8 cellular contexts compared by ENCODE assay signal in the genomic region with DNA sequence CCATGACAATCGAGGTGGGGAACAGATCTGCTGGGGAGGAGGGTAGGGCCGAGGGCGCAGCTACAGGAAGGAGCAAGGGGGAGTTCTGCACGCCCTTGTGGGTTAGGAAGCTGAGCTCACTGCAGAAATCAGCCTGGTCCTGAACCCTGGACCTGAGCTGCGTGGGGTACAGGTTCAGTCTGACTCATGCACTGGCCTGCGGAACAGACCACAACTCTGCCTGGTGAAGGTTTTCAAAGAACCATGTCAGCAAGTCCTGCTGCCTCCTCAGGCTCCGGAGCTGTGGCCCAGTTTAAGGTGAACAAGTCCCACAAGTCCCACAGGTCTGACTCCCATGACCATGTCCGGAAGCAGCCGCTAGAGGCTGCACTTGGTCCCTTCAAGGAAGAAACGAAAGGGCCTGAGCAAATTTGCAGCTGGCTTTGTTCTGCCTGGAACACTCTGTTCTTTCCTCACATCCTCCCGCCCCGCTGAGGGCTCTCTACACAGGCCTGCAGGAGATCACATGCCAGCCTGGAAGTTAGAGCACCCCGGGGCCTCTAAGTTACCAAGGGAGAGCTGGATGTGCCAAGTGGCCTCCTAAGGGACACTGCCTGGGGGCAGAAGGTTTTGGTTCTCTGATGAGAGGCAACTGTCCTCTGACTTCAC. TPM values are rescaled to one million over a fixed set of nuclear protein-coding genes. Genes with fewer than 3 reads are reported as not detected.
DNase-seq lines count a peak whose midpoint lies in the region; ATAC-seq and TF ChIP-seq lines count a peak whose summit lies in the region.

No MANE protein-coding gene starts in this region.

- H3K9me2 ChIP-seq in PC-3 (replicated peaks; ENCODE audit: low read length) = no peaks in the 10 kb centered on the region

- H3K4me1 ChIP-seq in PC-3 (ENCODE audit: insufficient read depth, low read length) (peaks cover 22% of the 10 kb centered on the region), thoracic aorta (ENCODE audit: control insufficient read depth in 1 of 2, low read depth in 2 of 2) (peaks cover 15 to 19% of the 10 kb centered on the region in 2 donors)

- no peaks in the 10 kb centered on the region for H3K79me2 ChIP-seq in PC-3 (ENCODE audit: low read length)

- no peaks in the 10 kb centered on the region for H4K20me1 ChIP-seq in PC-3 (ENCODE audit: low read length)

- DNase-seq in D341Med (ENCODE audit: low spot score) (peak; percentile 86), HK-2 (ENCODE audit: unreplicated experiment) (peak; percentile 81), PC-3 (peak; percentile 94), activated T-helper 1 cell treated with Interleukin-2 at 50 U/mL for 16 hours (ENCODE audit: low read depth) (peak; percentile 56), fibroblast of the aortic adventitia (ENCODE audit: low read depth) (peak; percentile 91), omental fat pad (ENCODE audit: low spot score) (peak; percentile 41), thoracic aorta (ENCODE audit: low spot score) (peak; percentile 59)

- CTCF ChIA-PET in PC-3 (lab: Charles Lee) = interaction anchor here (0.6 to 2.2 kb wide), 4 partner anchors 12 to 147 kb away, joined by 4 to 19 read pairs (median 10); no protein-coding TSS in a partner anchor

- H3K9me3 ChIP-seq in PC-3 (ENCODE audit: low read length) (no peaks in the 10 kb centered on the region), thoracic aorta (no peaks in the 10 kb centered on the region)

- peak overlapping the region; percentile 70 for H3K4me2 ChIP-seq in PC-3 (ENCODE audit: low read length)

- ATAC-seq in GM19463 (IDR thresholded peaks at IDR 0.05; ENCODE audit: unreplicated experiment) (peak; percentile 65), PC-3 (peak; percentile 90), omental fat pad (ENCODE audit: low FRiP score) (peak; percentile 79), thoracic aorta (ENCODE audit: insufficient number of reproducible peaks, low FRiP score, low read depth) (peak; percentile 88)

- H3K9ac ChIP-seq in PC-3 (ENCODE audit: low read length) = peak overlapping the region; percentile 70

- TF ChIP-seq CTCF in PC-3 (conservative IDR thresholded peaks at IDR 0.05; ENCODE audit: low read depth, low read length) = peak; percentile 88
- peak; percentile 95 for TF ChIP-seq CTCF in fibroblast of the aortic adventitia (IDR thresholded peaks at IDR 0.05; ENCODE audit: insufficient read depth, low read length)
- peak in 1 of 3 donors; percentile 36 for TF ChIP-seq CTCF in omental fat pad (IDR thresholded peaks at IDR 0.05)
- TF ChIP-seq CTCF in thoracic aorta (IDR thresholded peaks at IDR 0.05) = peak; percentile 83

- BruUV-seq in PC-3 (replicated peaks; lab: Mats Ljungman, UMichigan) = no TSS peak

- intact Hi-C loops in PC-3 (cut with micrococcal nuclease) = loop anchor here (1.0 kb wide), 3 partner anchors 49 to 174 kb away; a partner anchor contains a TSS

- POLR2A ChIA-PET in PC-3 (lab: Charles Lee; ENCODE audit: unreplicated experiment) = interaction anchor here (0.6 to 0.7 kb wide), 2 partner anchors 49 to 72 kb away, joined by 3 to 4 read pairs; a partner anchor contains a TSS

- peak overlapping the region; percentile 20; the same call in 1 of the 2 replicates for H3K4me3 ChIP-seq in PC-3 (ENCODE audit: low read length)
- H3K4me3 ChIP-seq in fibroblast of the aortic adventitia (ENCODE audit: low read depth, low read length) = no peak overlapping the region
- peak overlapping the region; percentile 27 for H3K4me3 ChIP-seq in thoracic aorta

- H3K36me3 ChIP-seq in PC-3 (ENCODE audit: low read depth, low read length) (no peaks in the 10 kb centered on the region), thoracic aorta (no peaks in the 10 kb centered on the region)

- H3K27ac ChIP-seq in PC-3 (ENCODE audit: low read length) = peak overlapping the region; percentile 87
- H3K27ac ChIP-seq in thoracic aorta = peak overlapping the region; percentile 81 to 90

- H2AFZ ChIP-seq in PC-3 (ENCODE audit: low read length) = peak overlapping the region; percentile 59

- H3F3A ChIP-seq in PC-3 (ENCODE audit: low read length, unreplicated experiment) = no peaks in the 10 kb centered on the region

- no peaks in the 10 kb centered on the region for H3K27me3 ChIP-seq in PC-3 (ENCODE audit: low read length)
- no peaks in the 10 kb centered on the region for H3K27me3 ChIP-seq in thoracic aorta (replicated peaks; ENCODE audit: insufficient read depth)

RNA-seq across cellular contexts. Expression of a gene that starts 49.3 kb away (rescaled TPM):
- 36.8 and 46.8 TPM in 2 replicates for total RNA-seq in PC-3 (2014; rRNA removed)
- total RNA-seq in fibroblast of the aortic adventitia (ENCODE audit: low replicate concordance) = 87.7 and 89.9 TPM in 2 replicates
- total RNA-seq in omental fat pad = 100 to 1,000 TPM; 162 to 301 (median 216) TPM
- 100 to 1,000 TPM; 228 to 273 TPM for total RNA-seq in thoracic aorta

Comparison
In these comparisons a context has a peak if more than half of its experiments do, and no peak if none do; other contexts are left out.
1. DNase-seq: peak in every context shown above with its lines; median percentile 94 in PC-3; 91 in fibroblast of the aortic adventitia; 86 in D341Med; 81 in HK-2; 59 in thoracic aorta; 56 in activated T-helper 1 cell treated with Interleukin-2 at 50 U/mL for 16 hours; 41 in omental fat pad.